ENCODE assay signal across 13 cellular contexts in genomic region chr6:119075200-119075981, GRCh38. TPM values are rescaled to one million over a fixed set of nuclear protein-coding genes. Genes with fewer than 3 reads are reported as not detected.
DNase-seq lines count a peak whose midpoint lies in the region; ATAC-seq and TF ChIP-seq lines count a peak whose summit lies in the region.
"Had no signal": no experiment of that assay in that cellular context is flagged by ENCODE, and none has a peak within 500 bp of the region (broad histone marks: within the 10 kb centered on the region; RNA-seq: fewer than 3 reads in every experiment).

No MANE protein-coding gene starts in this region.

- no peaks in the 10 kb centered on the region for H3K27me3 Mint-ChIP-seq in activated T-cell treated with anti-CD3 and anti-CD28 coated beads, Interleukin-2, amount 50 U/mL, for 24 hours
- H3K27me3 Mint-ChIP-seq in CD4-positive, alpha-beta memory T cell = no peaks in the 10 kb centered on the region
- H3K27me3 Mint-ChIP-seq in activated T-helper 17 cell treated with anti-CD3 and anti-CD28 coated beads, Interleukin-2, amount 50 U/mL, for 72 hours = no peaks in the 10 kb centered on the region
- H3K27me3 Mint-ChIP-seq in naive thymus-derived CD8-positive, alpha-beta T cell = peaks cover 0 to 5% (median 0%) of the 10 kb centered on the region in 5 donors

- DNase-seq in activated T-cell treated with anti-CD3 and anti-CD28 coated beads, Interleukin-2, amount 50 U/mL, for 24 hours = no peak
- DNase-seq in activated T-cell treated with anti-CD3 and anti-CD28 coated beads for 4 hours (no peak), tibial artery (no peak), left ventricle myocardium superior (no peak)
- DNase-seq in CD4-positive, alpha-beta memory T cell = no peak
- DNase-seq in naive thymus-derived CD8-positive, alpha-beta T cell = no peak
- DNase-seq: DMS 273 treated with DMSO at 0.1 percent for 48 hours, NCI-H1436 treated with DMSO at 0.1 percent for 48 hours, NCI-H2081, Peyer's patch had no signal

- H3K27ac Mint-ChIP-seq in activated T-cell treated with anti-CD3 and anti-CD28 coated beads, Interleukin-2, amount 50 U/mL, for 24 hours = peak overlapping the region; percentile 91
- peak overlapping the region in 6 of 7 donors; percentile 50 to 83 (median 78) for H3K27ac Mint-ChIP-seq in CD4-positive, alpha-beta memory T cell
- H3K27ac Mint-ChIP-seq in activated T-helper 17 cell treated with anti-CD3 and anti-CD28 coated beads, Interleukin-2, amount 50 U/mL, for 72 hours = peak overlapping the region; percentile 86
- peak overlapping the region in 9 of 10 donors; percentile 66 to 94 (median 87) for H3K27ac Mint-ChIP-seq in naive thymus-derived CD8-positive, alpha-beta T cell
- H3K27ac Mint-ChIP-seq: B cell, GM23338 had no signal

- TF ChIP-seq CTCF in tibial artery (IDR thresholded peaks at IDR 0.05) = no peak

- peak overlapping the region; percentile 79 for H3K4me3 Mint-ChIP-seq in activated T-cell treated with anti-CD3 and anti-CD28 coated beads, Interleukin-2, amount 50 U/mL, for 24 hours
- peak overlapping the region in 4 of 8 donors; percentile 77 to 87 (median 82) for H3K4me3 Mint-ChIP-seq in CD4-positive, alpha-beta memory T cell
- H3K4me3 Mint-ChIP-seq in activated T-helper 17 cell treated with anti-CD3 and anti-CD28 coated beads, Interleukin-2, amount 50 U/mL, for 72 hours = peak overlapping the region; percentile 82
- H3K4me3 Mint-ChIP-seq in naive thymus-derived CD8-positive, alpha-beta T cell = peak overlapping the region in 7 of 10 donors; percentile 13 to 91 (median 84)
- H3K4me3 Mint-ChIP-seq: B cell, GM23338 had no signal

- H3K4me1 Mint-ChIP-seq in activated T-cell treated with anti-CD3 and anti-CD28 coated beads, Interleukin-2, amount 50 U/mL, for 24 hours (ENCODE audit: low read depth) = peaks cover 69% of the 10 kb centered on the region
- peaks cover 35 to 47% (median 39%) of the 10 kb centered on the region in 4 donors for H3K4me1 Mint-ChIP-seq in CD4-positive, alpha-beta memory T cell
- H3K4me1 Mint-ChIP-seq in activated T-helper 17 cell treated with anti-CD3 and anti-CD28 coated beads, Interleukin-2, amount 50 U/mL, for 72 hours = peaks cover 35% of the 10 kb centered on the region
- H3K4me1 Mint-ChIP-seq in naive thymus-derived CD8-positive, alpha-beta T cell = peaks cover 28 to 44% (median 37%) of the 10 kb centered on the region in 4 donors

- intact Hi-C loops in CD4-positive, alpha-beta memory T cell (cut with micrococcal nuclease) = loop anchor here (5.0 to 10.0 kb wide), 4 partner anchors 261 to 1528 kb away; partner anchors contain the start of genes CEP85L and NUS1
- intact Hi-C loops in tibial artery (cut with DNase I; ENCODE audit: low total_unique reads) = no loop called here
- intact Hi-C loops in left ventricle myocardium superior (cut with micrococcal nuclease) = no loop called here

- no peaks in the 10 kb centered on the region for H3K27me3 ChIP-seq in CD4-positive, alpha-beta memory T cell (ENCODE audit: insufficient read depth, low read length)
- H3K27me3 ChIP-seq in tibial artery = no peaks in the 10 kb centered on the region
- H3K27me3 ChIP-seq: Peyer's patch had no signal

- CTCF ChIA-PET in CD4-positive, alpha-beta memory T cell (lab: Charles Lee; ENCODE audit: partially characterized antibody) = interaction anchor here (1.5 kb wide), 1 partner anchor 35 kb away, joined by 4 read pairs; no protein-coding TSS in a partner anchor

- peaks cover 7% of the 10 kb centered on the region for H3K36me3 Mint-ChIP-seq in activated T-cell treated with anti-CD3 and anti-CD28 coated beads, Interleukin-2, amount 50 U/mL, for 24 hours (ENCODE audit: low read depth)
- peaks cover 0 to 8% of the 10 kb centered on the region in 2 donors for H3K36me3 Mint-ChIP-seq in CD4-positive, alpha-beta memory T cell
- H3K36me3 Mint-ChIP-seq in activated T-helper 17 cell treated with anti-CD3 and anti-CD28 coated beads, Interleukin-2, amount 50 U/mL, for 72 hours (ENCODE audit: low read depth) = no peaks in the 10 kb centered on the region
- H3K36me3 Mint-ChIP-seq in naive thymus-derived CD8-positive, alpha-beta T cell = no peaks in the 10 kb centered on the region

- peaks cover 35% of the 10 kb centered on the region for H3K4me1 ChIP-seq in CD4-positive, alpha-beta memory T cell (ENCODE audit: insufficient read depth, low read length)
- H3K4me1 ChIP-seq in tibial artery = peaks cover 0 to 30% (median 13%) of the 10 kb centered on the region in 4 donors

- H3K9me3 ChIP-seq in CD4-positive, alpha-beta memory T cell (ENCODE audit: control insufficient read depth in 1 of 2, low read length in 2 of 2) = no peaks in the 10 kb centered on the region
- H3K9me3 ChIP-seq in tibial artery = no peaks in the 10 kb centered on the region
- H3K9me3 ChIP-seq: Peyer's patch had no signal

- no peaks in the 10 kb centered on the region for H3K36me3 ChIP-seq in CD4-positive, alpha-beta memory T cell (ENCODE audit: insufficient read depth, low read length)
- H3K36me3 ChIP-seq in tibial artery = no peaks in the 10 kb centered on the region
- H3K36me3 ChIP-seq: Peyer's patch had no signal

- H3K4me3 ChIP-seq in CD4-positive, alpha-beta memory T cell (ENCODE audit: low read length in 2 of 2) = no peak overlapping the region
- no peak overlapping the region for H3K4me3 ChIP-seq in tibial artery
- H3K4me3 ChIP-seq: GM23338, Peyer's patch had no signal

- H3K27ac ChIP-seq in CD4-positive, alpha-beta memory T cell (ENCODE audit: low read depth, low read length) = no peak overlapping the region
- peak overlapping the region in 1 of 2 donors; percentile 80 for H3K27ac ChIP-seq in tibial artery
- H3K27ac ChIP-seq: Peyer's patch had no signal

- no peaks in the 10 kb centered on the region for H3K9me3 Mint-ChIP-seq in activated T-cell treated with anti-CD3 and anti-CD28 coated beads, Interleukin-2, amount 50 U/mL, for 24 hours
- no peaks in the 10 kb centered on the region for H3K9me3 Mint-ChIP-seq in CD4-positive, alpha-beta memory T cell
- no peaks in the 10 kb centered on the region for H3K9me3 Mint-ChIP-seq in activated T-helper 17 cell treated with anti-CD3 and anti-CD28 coated beads, Interleukin-2, amount 50 U/mL, for 72 hours
- no peaks in the 10 kb centered on the region for H3K9me3 Mint-ChIP-seq in naive thymus-derived CD8-positive, alpha-beta T cell
- H3K9me3 Mint-ChIP-seq: GM23338 had no signal

- POLR2A ChIA-PET in CD4-positive, alpha-beta memory T cell (lab: Charles Lee; ENCODE audit: partially characterized antibody) = interaction anchor here (1.4 kb wide), 1 partner anchor 15 kb away, joined by 3 read pairs; no protein-coding TSS in a partner anchor
- POLR2A ChIA-PET in naive thymus-derived CD8-positive, alpha-beta T cell (lab: Charles Lee) = no interaction called here

- ATAC-seq in activated T-helper 17 cell treated with anti-CD3 and anti-CD28 coated beads, Interleukin-2, amount 50 U/mL, for 72 hours (replicated peaks) = no peak
- ATAC-seq in naive thymus-derived CD8-positive, alpha-beta T cell = no peak
- no peak for ATAC-seq in left ventricle myocardium superior
- ATAC-seq: GM23338 had no signal

RNA-seq across cellular contexts. Expression of gene FAM184A, which starts 3.1 kb away (rescaled TPM):
- total RNA-seq in CD4-positive, alpha-beta memory T cell = 1 to 10 TPM; 5.6 to 6.1 TPM
- polyA plus RNA-seq in CD4-positive, alpha-beta memory T cell = 1 to 10 TPM in 1 of 2 donors, under 1 TPM in 1; 0.54 to 1.5 TPM
- total RNA-seq in activated T-helper 17 cell treated with anti-CD3 and anti-CD28 coated beads, Interleukin-2, amount 50 U/mL, for 72 hours = 10 to 100 TPM in 1 of 2 donors, 1 to 10 TPM in 1; 9.5 to 10.6 TPM
- total RNA-seq in naive thymus-derived CD8-positive, alpha-beta T cell = 1 to 10 TPM; 3.4 to 5.3 TPM
- polyA plus RNA-seq in naive thymus-derived CD8-positive, alpha-beta T cell = 1 to 10 TPM in 1 of 3 donors, under 1 TPM in 2; 0.51 to 2.2 (median 0.95) TPM
- 2.2 TPM for total RNA-seq in left ventricle myocardium superior
